8 cellular contexts compared by ENCODE assay signal in the genomic region with DNA sequence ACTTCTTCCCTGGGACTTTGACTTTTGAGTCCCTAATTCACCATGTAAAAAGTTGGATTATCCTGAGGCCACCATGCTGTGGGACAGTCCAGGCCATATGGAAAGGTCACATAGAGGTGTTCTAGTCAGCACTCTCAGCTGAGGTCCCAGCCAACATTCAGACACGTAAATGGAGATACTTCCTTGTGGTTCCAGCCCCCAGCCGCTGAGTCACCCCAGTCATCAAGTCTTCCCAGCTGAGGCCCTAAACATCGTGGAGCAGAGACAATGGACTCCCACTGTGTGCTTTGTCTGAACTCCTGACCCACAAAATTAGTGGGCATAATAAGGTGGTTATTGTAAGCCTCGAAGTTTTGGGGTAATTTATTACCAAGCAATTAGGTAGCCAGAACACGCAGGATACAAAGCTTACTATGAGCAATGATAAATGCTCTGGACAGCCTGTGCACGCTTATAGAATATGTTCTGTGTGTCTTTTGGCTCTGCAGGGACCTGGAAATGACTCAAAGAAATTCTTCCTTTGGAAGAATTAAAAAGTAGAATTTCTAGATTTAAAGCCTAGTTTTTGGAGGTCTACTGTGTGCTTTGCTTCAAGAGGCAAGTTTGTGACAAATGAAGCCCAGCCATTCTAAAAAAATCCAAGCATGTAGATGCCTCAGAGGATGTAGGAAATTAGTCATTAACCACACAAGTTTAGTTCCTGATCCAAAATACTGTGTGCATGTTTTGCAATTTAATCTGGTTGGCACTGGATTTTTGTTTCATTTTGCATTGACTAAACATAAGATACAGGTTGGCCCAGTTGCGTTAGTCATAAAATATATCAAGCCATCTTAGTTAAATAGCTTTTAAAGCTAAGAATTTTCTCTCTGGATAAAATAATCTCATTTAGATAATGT. TPM values are rescaled to one million over a fixed set of nuclear protein-coding genes. Genes with fewer than 3 reads are reported as not detected.
A peak's percentile ranks its signal among the peaks of the same experiment; 100 is the strongest.
DNase-seq lines count a peak whose midpoint lies in the region; ATAC-seq, FAIRE-seq and TF ChIP-seq lines count a peak whose summit lies in the region.

No MANE protein-coding gene starts in this region.

- FAIRE-seq in urothelium cell line (lab: Jason Lieb, UNC): no peak

- no peak for TF ChIP-seq CTCF in 22Rv1 (IDR thresholded peaks at IDR 0.05)
- TF ChIP-seq CTCF in LNCaP clone FGC (IDR thresholded peaks at IDR 0.05; ENCODE audit: control insufficient read depth, extremely low read depth, insufficient read depth): no peak

- H3K4me3 ChIP-seq in LNCaP clone FGC (ENCODE audit: low read depth, low read length): 0 out of 2 replicates have a peak overlapping the region, but pooled peaks have one; percentile 7

- DNase-seq in LNCaP clone FGC (ENCODE audit: low read depth) (peak; percentile 93), immature natural killer cell (peak in 2 of 3 donors; percentile 2 to 5), urothelium cell line (ENCODE audit: low spot score) (peak; percentile 66)
- no peak for DNase-seq in activated CD8-positive, alpha-beta T cell treated with anti-CD3 and anti-CD28 coated beads, Interleukin-2, amount 10 ng/mL, durations not matched to agents 7 days and 5 days

- H3K4me1 Mint-ChIP-seq in activated CD8-positive, alpha-beta T cell treated with anti-CD3 and anti-CD28 coated beads, Interleukin-2, amount 10 ng/mL, durations not matched to agents 7 days and 5 days (ENCODE audit: low read depth): peaks cover 20% of the 10 kb centered on the region
- peaks cover 5 to 13% of the 10 kb centered on the region in 2 donors for H3K4me1 Mint-ChIP-seq in immature natural killer cell

- ATAC-seq in GM18499 (IDR thresholded peaks at IDR 0.05; ENCODE audit: insufficient read depth, unreplicated experiment): peak; percentile 51
- ATAC-seq in activated CD8-positive, alpha-beta T cell treated with anti-CD3 and anti-CD28 coated beads, Interleukin-2, amount 10 ng/mL, durations not matched to agents 7 days and 5 days: peak; percentile 49
- no peak for ATAC-seq in GM18517 (IDR thresholded peaks at IDR 0.05; ENCODE audit: unreplicated experiment)
- no peak for ATAC-seq in HG03045 (IDR thresholded peaks at IDR 0.05; ENCODE audit: unreplicated experiment)

- CTCF ChIA-PET in activated CD8-positive, alpha-beta T cell treated with anti-CD3 and anti-CD28 coated beads, Interleukin-2, amount 10 ng/mL, durations not matched to agents 7 days and 5 days (lab: Charles Lee): interaction anchor here (1.0 to 1.5 kb wide), 2 partner anchors 32 to 34 kb away, joined by 3 to 9 read pairs; a partner anchor contains a TSS

- peak overlapping the region; percentile 53 for H3K27ac ChIP-seq in 22Rv1

- no peak overlapping the region for H3K4me3 Mint-ChIP-seq in activated CD8-positive, alpha-beta T cell treated with anti-CD3 and anti-CD28 coated beads, Interleukin-2, amount 10 ng/mL, durations not matched to agents 7 days and 5 days
- H3K4me3 Mint-ChIP-seq in immature natural killer cell: peak overlapping the region in 4 of 5 donors; percentile 31 to 50 (median 36)

- no peaks in the 10 kb centered on the region for H3K36me3 Mint-ChIP-seq in activated CD8-positive, alpha-beta T cell treated with anti-CD3 and anti-CD28 coated beads, Interleukin-2, amount 10 ng/mL, durations not matched to agents 7 days and 5 days (ENCODE audit: low read depth)
- H3K36me3 Mint-ChIP-seq in immature natural killer cell: no peaks in the 10 kb centered on the region

- H3K9me3 Mint-ChIP-seq in activated CD8-positive, alpha-beta T cell treated with anti-CD3 and anti-CD28 coated beads, Interleukin-2, amount 10 ng/mL, durations not matched to agents 7 days and 5 days (ENCODE audit: insufficient read depth): no peaks in the 10 kb centered on the region
- H3K9me3 Mint-ChIP-seq in immature natural killer cell: no peaks in the 10 kb centered on the region

- POLR2A ChIA-PET in activated CD8-positive, alpha-beta T cell treated with anti-CD3 and anti-CD28 coated beads, Interleukin-2, amount 10 ng/mL, durations not matched to agents 7 days and 5 days (lab: Charles Lee): no interaction called here

- H3K27me3 Mint-ChIP-seq in activated CD8-positive, alpha-beta T cell treated with anti-CD3 and anti-CD28 coated beads, Interleukin-2, amount 10 ng/mL, durations not matched to agents 7 days and 5 days (ENCODE audit: low read depth): no peaks in the 10 kb centered on the region
- H3K27me3 Mint-ChIP-seq in immature natural killer cell (ENCODE audit: low read depth in 3 of 3): peaks cover 0 to 4% (median 2%) of the 10 kb centered on the region in 3 donors

- no peak overlapping the region for H3K27ac Mint-ChIP-seq in activated CD8-positive, alpha-beta T cell treated with anti-CD3 and anti-CD28 coated beads, Interleukin-2, amount 10 ng/mL, durations not matched to agents 7 days and 5 days
- peak overlapping the region in 5 of 6 donors; percentile 19 to 56 (median 23) for H3K27ac Mint-ChIP-seq in immature natural killer cell

RNA-seq across cellular contexts. Expression of a gene that starts 33.3 kb away (rescaled TPM):
- total RNA-seq in activated CD8-positive, alpha-beta T cell treated with anti-CD3 and anti-CD28 coated beads, Interleukin-2, amount 10 ng/mL, durations not matched to agents 7 days and 5 days: 1 to 10 TPM; 3.3 to 3.8 TPM
- polyA plus RNA-seq in immature natural killer cell: 1 to 10 TPM; 1.0 to 2.0 (median 1.3) TPM

RNA-seq across cellular contexts. Expression of a gene that starts 44.7 kb away (rescaled TPM):
- 10 to 100 TPM; 11.1 to 12.8 TPM for total RNA-seq in activated CD8-positive, alpha-beta T cell treated with anti-CD3 and anti-CD28 coated beads, Interleukin-2, amount 10 ng/mL, durations not matched to agents 7 days and 5 days
- polyA plus RNA-seq in immature natural killer cell: 10 to 100 TPM in 1 of 3 donors, 1 to 10 TPM in 2; 4.4 to 13.2 (median 8.2) TPM

Comparison
In these comparisons a context has a peak if more than half of its experiments do, and no peak if none do; other contexts are left out.
1. ATAC-seq: peak in GM18499 (single experiment) and activated CD8-positive, alpha-beta T cell treated with anti-CD3 and anti-CD28 coated beads, Interleukin-2, amount 10 ng/mL, durations not matched to agents 7 days and 5 days (single experiment); none in GM18517 (single experiment) and HG03045 (single experiment).